In genomic region chr6:132635288-132635687, GRCh38 we compare ENCODE assay signal across 2 cellular contexts.
TF ChIP-seq lines count a peak whose summit lies in the region.

No MANE protein-coding gene starts in this region.

TF ChIP-seq in K562, 482 proteins besides CTCF, POLR2A, EP300 and RAD21:
- 0 out of 2 replicates have a peak, but pooled peaks have one; percentile 10 for TF ChIP-seq CBFA2T2 (conservative IDR thresholded peaks at IDR 0.05)

TF ChIP-seq in HepG2, 621 proteins besides CTCF, POLR2A, EP300 and RAD21:
- TF ChIP-seq FOXA3 (CRISPR knock-in tag; IDR thresholded peaks at IDR 0.05) = 0 out of 2 replicates have a peak, but pooled peaks have one; percentile 4
- 0 out of 2 replicates have a peak, but pooled peaks have one; percentile 34 for TF ChIP-seq ZNF776 (CRISPR knock-in tag; IDR thresholded peaks at IDR 0.05)
- 0 out of 2 replicates have a peak, but pooled peaks have one; percentile 8 for TF ChIP-seq GATAD2A (CRISPR knock-in tag; IDR thresholded peaks at IDR 0.05)
- TF ChIP-seq ZNF574 (CRISPR knock-in tag; IDR thresholded peaks at IDR 0.05) = 0 out of 2 replicates have a peak, but pooled peaks have one; percentile 7
- 0 out of 2 replicates have a peak, but pooled peaks have one; percentile 48 for TF ChIP-seq ZNF292 (CRISPR knock-in tag; IDR thresholded peaks at IDR 0.05; ENCODE audit: borderline replicate concordance, low read depth)
- 0 out of 2 replicates have a peak, but pooled peaks have one; percentile 11 for TF ChIP-seq POGZ (CRISPR knock-in tag; IDR thresholded peaks at IDR 0.05)
- 0 out of 2 replicates have a peak, but pooled peaks have one; percentile 15 for TF ChIP-seq ZNF790 (CRISPR knock-in tag; IDR thresholded peaks at IDR 0.05; ENCODE audit: borderline replicate concordance)
- peak; percentile 47; the same call in 1 of the 2 replicates for TF ChIP-seq ZNF317 (CRISPR knock-in tag; IDR thresholded peaks at IDR 0.05)
- TF ChIP-seq ZNF510 (CRISPR knock-in tag; IDR thresholded peaks at IDR 0.05; ENCODE audit: low read depth) = 0 out of 2 replicates have a peak, but pooled peaks have one; percentile 39
- TF ChIP-seq ZNF782 (CRISPR knock-in tag; IDR thresholded peaks at IDR 0.05; ENCODE audit: borderline replicate concordance) = peak; percentile 24; the same call in 1 of the 2 replicates
